11 cellular contexts compared by ENCODE assay signal in genomic region chr22:17201285-17201945, GRCh38. TPM values are rescaled to one million over a fixed set of nuclear protein-coding genes. Genes with fewer than 3 reads are reported as not detected.
DNase-seq lines count a peak whose midpoint lies in the region; ATAC-seq, FAIRE-seq and TF ChIP-seq lines count a peak whose summit lies in the region.
"Had no signal": no experiment of that assay in that cellular context is flagged by ENCODE, and none has a peak within 500 bp of the region (broad histone marks: within the 10 kb centered on the region; RNA-seq: fewer than 3 reads in every experiment).

No MANE protein-coding gene starts in this region.

- H3K27me3 Mint-ChIP-seq in dendritic cell treated with granulocyte-macrophage colony-stimulating factor and Interleukin-4, amounts not matched to agents 40 ng/mL and 50 ng/mL, for 4 days: no peaks in the 10 kb centered on the region
- H3K27me3 Mint-ChIP-seq: activated B cell treated with CpG ODN at 0.5 μM for 24 hours had no signal

- no peaks in the 10 kb centered on the region for H3K36me3 ChIP-seq in mucosa of descending colon (ENCODE audit: low read depth)
- H3K36me3 ChIP-seq in gastrocnemius medialis: no peaks in the 10 kb centered on the region
- H3K36me3 ChIP-seq: adrenal gland had no signal

- in situ Hi-C loops in gastrocnemius medialis (cut with MboI; ENCODE audit: low sequenced_read_pairs in 4 of 4): loop anchor here in 3 of 4 donors (10.0 to 25.0 kb wide), 3 partner anchors 63 to 303 kb away; no protein-coding TSS in a partner anchor

- no peak overlapping the region for H3K27ac ChIP-seq in gastrocnemius medialis
- H3K27ac ChIP-seq: adrenal gland had no signal

- peak overlapping the region; percentile 6 for H3K27ac Mint-ChIP-seq in dendritic cell treated with granulocyte-macrophage colony-stimulating factor and Interleukin-4, amounts not matched to agents 40 ng/mL and 50 ng/mL, for 4 days
- H3K27ac Mint-ChIP-seq: activated B cell treated with CpG ODN at 0.5 μM for 24 hours had no signal

- DNase-seq in D721Med (ENCODE audit: insufficient read length, low spot score): no peak
- DNase-seq in NCI-H146 (lab: John Stamatoyannopoulos, UW): peak; percentile 50
- DNase-seq in mucosa of descending colon: no peak
- DNase-seq in NCI-H187 (lab: John Stamatoyannopoulos, UW): no peak
- no peak for DNase-seq in putamen (ENCODE audit: low spot score)
- DNase-seq in gastrocnemius medialis: no peak
- DNase-seq: activated B cell treated with CpG ODN at 0.5 μM for 24 hours, GF-D8 had no signal

- no peak for FAIRE-seq in D721Med (lab: Jason Lieb, UNC)

- H3K4me1 Mint-ChIP-seq in dendritic cell treated with granulocyte-macrophage colony-stimulating factor and Interleukin-4, amounts not matched to agents 40 ng/mL and 50 ng/mL, for 4 days (ENCODE audit: low read depth): peaks cover 34% of the 10 kb centered on the region
- H3K4me1 Mint-ChIP-seq: activated B cell treated with CpG ODN at 0.5 μM for 24 hours had no signal

- H3K4me3 ChIP-seq in mucosa of descending colon: no peak overlapping the region
- no peak overlapping the region for H3K4me3 ChIP-seq in gastrocnemius medialis
- H3K4me3 ChIP-seq: adrenal gland had no signal

- peak; percentile 22 for ATAC-seq in mucosa of descending colon
- ATAC-seq in HG03039 (IDR thresholded peaks at IDR 0.05; ENCODE audit: unreplicated experiment): no peak
- no peak for ATAC-seq in gastrocnemius medialis

- no peaks in the 10 kb centered on the region for H3K27me3 ChIP-seq in gastrocnemius medialis
- H3K27me3 ChIP-seq: adrenal gland had no signal

- H3K9me3 Mint-ChIP-seq in dendritic cell treated with granulocyte-macrophage colony-stimulating factor and Interleukin-4, amounts not matched to agents 40 ng/mL and 50 ng/mL, for 4 days: no peaks in the 10 kb centered on the region
- H3K9me3 Mint-ChIP-seq: activated B cell treated with CpG ODN at 0.5 μM for 24 hours had no signal

- intact Hi-C loops in dendritic cell treated with granulocyte-macrophage colony-stimulating factor and Interleukin-4, amounts not matched to agents 40 ng/mL and 50 ng/mL, for 4 days (cut with micrococcal nuclease): no loop called here
- intact Hi-C loops in mucosa of descending colon (cut with DNase I, micrococcal nuclease): no loop called here
- intact Hi-C loops in gastrocnemius medialis (cut with DNase I; ENCODE audit: low total_unique reads): loop anchor here (10.0 kb wide), 1 partner anchor 127 kb away; no protein-coding TSS in a partner anchor

- no peak for TF ChIP-seq POLR2A in gastrocnemius medialis (IDR thresholded peaks at IDR 0.05)

- H3K9me3 ChIP-seq in mucosa of descending colon (no peaks in the 10 kb centered on the region), gastrocnemius medialis (no peaks in the 10 kb centered on the region)
- H3K9me3 ChIP-seq: adrenal gland had no signal

- no peaks in the 10 kb centered on the region for H3K4me1 ChIP-seq in mucosa of descending colon (ENCODE audit: low read depth)
- H3K4me1 ChIP-seq in gastrocnemius medialis: no peaks in the 10 kb centered on the region
- H3K4me1 ChIP-seq: adrenal gland had no signal

- TF ChIP-seq CTCF in D721Med (IDR thresholded peaks at IDR 0.05; ENCODE audit: insufficient read depth, missing control alignments): peak; percentile 36
- no peak for TF ChIP-seq CTCF in mucosa of descending colon (IDR thresholded peaks at IDR 0.05)
- peak in 1 of 5 experiments; percentile 31 for TF ChIP-seq CTCF in gastrocnemius medialis (IDR thresholded peaks at IDR 0.05 in 4 of 5, conservative IDR thresholded peaks at IDR 0.05 in 1 of 5)

- H3K36me3 Mint-ChIP-seq in dendritic cell treated with granulocyte-macrophage colony-stimulating factor and Interleukin-4, amounts not matched to agents 40 ng/mL and 50 ng/mL, for 4 days (ENCODE audit: low read depth): peaks cover 100% of the 10 kb centered on the region

- no peak overlapping the region for H3K4me3 Mint-ChIP-seq in dendritic cell treated with granulocyte-macrophage colony-stimulating factor and Interleukin-4, amounts not matched to agents 40 ng/mL and 50 ng/mL, for 4 days
- H3K4me3 Mint-ChIP-seq: activated B cell treated with CpG ODN at 0.5 μM for 24 hours had no signal

RNA-seq across cellular contexts. Expression of gene ADA2, which starts 17.8 kb away (rescaled TPM):
- 10 to 100 TPM; 10.7 to 18.0 (median 11.7) TPM for total RNA-seq in mucosa of descending colon
- 1 to 10 TPM; 2.2 to 3.4 (median 2.7) TPM for total RNA-seq in gastrocnemius medialis

RNA-seq across cellular contexts. Expression of gene HDHD5, which starts 42.3 kb away (rescaled TPM):
- 10 to 100 TPM; 31.0 to 36.1 (median 32.6) TPM for total RNA-seq in mucosa of descending colon
- 10 to 100 TPM; 32.0 to 38.5 (median 35.1) TPM for total RNA-seq in gastrocnemius medialis
